In genomic region chr2:162153608-162154224, GRCh38 we compare ENCODE assay signal across 8 cellular contexts. TPM values are rescaled to one million over a fixed set of nuclear protein-coding genes. Genes with fewer than 3 reads are reported as not detected.
A peak's percentile ranks its signal among the peaks of the same experiment; 100 is the strongest.
DNase-seq lines count a peak whose midpoint lies in the region; ATAC-seq, FAIRE-seq and TF ChIP-seq lines count a peak whose summit lies in the region.

No MANE protein-coding gene starts in this region.

- peak; percentile 62; the same call in 1 of the 2 replicates for TF ChIP-seq RAD21 in Ishikawa (IDR thresholded peaks at IDR 0.05; ENCODE audit: low read depth)

- no peak overlapping the region for H3K4me3 ChIP-seq in spleen

- intact Hi-C loops in spleen (cut with DNase I; ENCODE audit: low total_unique reads), result no loop called here

- no peaks in the 10 kb centered on the region for H3K36me3 ChIP-seq in spleen

- H3K4me3 Mint-ChIP-seq in activated T-cell treated with anti-CD3 and anti-CD28 coated beads, Interleukin-2, amount 50 U/mL, for 4 hours, result no peak overlapping the region

- peaks cover 3% of the 10 kb centered on the region for H3K4me1 Mint-ChIP-seq in activated T-cell treated with anti-CD3 and anti-CD28 coated beads, Interleukin-2, amount 50 U/mL, for 4 hours (ENCODE audit: low read depth)

- peaks cover 0 to 31% (median 0%) of the 10 kb centered on the region in 7 donors for H3K27me3 ChIP-seq in spleen (replicated peaks in 1 of 7)

- peaks cover 15% of the 10 kb centered on the region for H3K27me3 Mint-ChIP-seq in activated T-cell treated with anti-CD3 and anti-CD28 coated beads, Interleukin-2, amount 50 U/mL, for 4 hours (ENCODE audit: low read depth)

- no peaks in the 10 kb centered on the region for H3K9me3 ChIP-seq in spleen

- TF ChIP-seq CTCF in spleen (IDR thresholded peaks at IDR 0.05 in 8 of 11, conservative IDR thresholded peaks at IDR 0.05 in 3 of 11), result peak in 9 of 11 experiments; percentile 13 to 66 (median 50)

- H3K9me3 Mint-ChIP-seq in activated T-cell treated with anti-CD3 and anti-CD28 coated beads, Interleukin-2, amount 50 U/mL, for 4 hours, result no peaks in the 10 kb centered on the region

- ATAC-seq in GM21723 (IDR thresholded peaks at IDR 0.05; ENCODE audit: unreplicated experiment), result peak; percentile 94
- peak; percentile 86 to 93 for ATAC-seq in activated T-cell treated with anti-CD3 and anti-CD28 coated beads, Interleukin-2, amount 50 U/mL, for 4 hours

- no peak for TF ChIP-seq POLR2A in spleen (IDR thresholded peaks at IDR 0.05)

- peak; percentile 76 for FAIRE-seq in RCC 7860 (lab: Jason Lieb, UNC)

- H3K27ac ChIP-seq in spleen, result no peak overlapping the region

- H3K4me1 ChIP-seq in spleen, result no peaks in the 10 kb centered on the region

- in situ Hi-C loops in G401 (cut with HindIII; ENCODE audit: low sequenced_read_pairs), result no loop called here

- H3K36me3 Mint-ChIP-seq in activated T-cell treated with anti-CD3 and anti-CD28 coated beads, Interleukin-2, amount 50 U/mL, for 4 hours (ENCODE audit: insufficient read depth), result no peaks in the 10 kb centered on the region

- TF ChIP-seq EP300 in Ishikawa (IDR thresholded peaks at IDR 0.05; ENCODE audit: borderline replicate concordance), result no peak

- DNase-seq in GDM1 (lab: John Stamatoyannopoulos, UW) (peak; percentile 55), RCC 7860 (ENCODE audit: low spot score) (peak; percentile 49), glomerular endothelial cell (ENCODE audit: extremely low read depth, low read depth, low spot score) (peak; percentile 36), spleen (no peak), G401 (ENCODE audit: low spot score) (no peak)
- DNase-seq in activated T-cell treated with anti-CD3 and anti-CD28 coated beads, Interleukin-2, amount 50 U/mL, for 4 hours, result peak; percentile 48

- WGBS in spleen, 5 donors, result 4 to 10% (median 6%) methylated on average over 5 of the region's 5 CpGs

TF ChIP-seq in Ishikawa, 13 proteins besides CTCF, POLR2A, EP300 and RAD21:
- TF ChIP-seq TAF1 (IDR thresholded peaks at IDR 0.05; ENCODE audit: low read depth) (no peak), CEBPB (IDR thresholded peaks at IDR 0.05) (no peak), TEAD4 (IDR thresholded peaks at IDR 0.05) (no peak)

RNA-seq across cellular contexts. Expression of gene GCG, which starts 1.7 kb away (rescaled TPM):
- not detected for total RNA-seq in activated T-cell treated with anti-CD3 and anti-CD28 coated beads, Interleukin-2, amount 50 U/mL, for 4 hours
- total RNA-seq in glomerular endothelial cell (not detected in 2 replicates), spleen (not detected)
- under 1 TPM in 2 of 3 donors, not detected in 1; 0.21 to 0.28 TPM for polyA plus RNA-seq in spleen
- total RNA-seq in G401 (2014; rRNA removed; shearing (Covaris generic)), result not detected in 2 replicates

Comparison
In these comparisons a context has a peak if more than half of its experiments do, and no peak if none do; other contexts are left out.
1. DNase-seq: peak in GDM1 (single experiment), RCC 7860 (single experiment), activated T-cell treated with anti-CD3 and anti-CD28 coated beads, Interleukin-2, amount 50 U/mL, for 4 hours (single experiment) and glomerular endothelial cell (single experiment); none in spleen (single experiment) and G401 (single experiment).